ENCODE assay signal across 19 cellular contexts in the genomic region with DNA sequence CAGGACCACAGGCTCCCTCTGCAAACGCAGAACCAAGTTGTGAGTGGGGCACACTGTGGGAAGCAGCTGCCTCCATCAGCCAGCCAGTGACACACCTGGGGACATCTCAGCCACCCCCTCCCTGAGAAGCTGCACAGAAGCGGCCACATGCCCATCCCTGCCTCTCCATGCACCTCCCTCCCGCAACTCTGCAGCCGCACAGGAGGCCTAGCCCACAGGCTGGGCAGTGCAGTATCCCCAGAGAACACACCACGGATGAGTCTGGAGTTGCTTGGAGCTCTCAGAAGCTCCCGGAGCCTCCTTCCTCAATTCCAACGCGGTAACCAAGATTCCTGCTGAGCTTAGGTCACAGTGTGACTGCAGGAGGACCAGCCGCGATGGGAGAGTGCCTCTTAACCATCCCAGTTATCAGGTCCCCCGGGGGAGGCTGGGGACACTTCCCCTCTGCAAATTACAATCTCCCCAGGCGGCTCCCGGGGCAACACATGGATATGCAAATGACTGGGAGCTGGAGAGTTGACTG. TPM values are rescaled to one million over a fixed set of nuclear protein-coding genes. Genes with fewer than 3 reads are reported as not detected.
DNase-seq lines count a peak whose midpoint lies in the region; ATAC-seq, FAIRE-seq and TF ChIP-seq lines count a peak whose summit lies in the region.
"Had no signal": no experiment of that assay in that cellular context is flagged by ENCODE, and none has a peak within 500 bp of the region (broad histone marks: within the 10 kb centered on the region; RNA-seq: fewer than 3 reads in every experiment).

No MANE protein-coding gene starts in this region.

- H3K9me3 Mint-ChIP-seq in CD8-positive, alpha-beta T cell = no peaks in the 10 kb centered on the region
- no peaks in the 10 kb centered on the region for H3K9me3 Mint-ChIP-seq in activated CD4-positive, alpha-beta memory T cell treated with anti-CD3 and anti-CD28 coated beads, Interleukin-2, amount 10 ng/mL, durations not matched to agents 7 days and 5 days
- H3K9me3 Mint-ChIP-seq in mesothelial cell of epicardium = no peaks in the 10 kb centered on the region
- H3K9me3 Mint-ChIP-seq: activated naive CD4-positive, alpha-beta T cell treated with anti-CD3 and anti-CD28 coated beads, Interleukin-2, amount 50 U/mL, for 72 hours; immature natural killer cell had no signal

- H3K4me1 Mint-ChIP-seq in CD8-positive, alpha-beta T cell (ENCODE audit: low read depth) = peaks cover 9% of the 10 kb centered on the region
- H3K4me1 Mint-ChIP-seq in activated CD4-positive, alpha-beta memory T cell treated with anti-CD3 and anti-CD28 coated beads, Interleukin-2, amount 10 ng/mL, durations not matched to agents 7 days and 5 days = peaks cover 7% of the 10 kb centered on the region
- H3K4me1 Mint-ChIP-seq in mesothelial cell of epicardium = peaks cover 12% of the 10 kb centered on the region
- H3K4me1 Mint-ChIP-seq: immature natural killer cell had no signal

- peaks cover 8% of the 10 kb centered on the region for H3K4me1 ChIP-seq in CD8-positive, alpha-beta T cell (ENCODE audit: insufficient read depth, low read length)
- no peaks in the 10 kb centered on the region for H3K4me1 ChIP-seq in small intestine (ENCODE audit: control insufficient read depth in 2 of 2, insufficient read depth in 1 of 2, low read depth in 1 of 2, low read length in 1 of 2)
- H3K4me1 ChIP-seq: testis had no signal

- POLR2A ChIA-PET in CD8-positive, alpha-beta T cell (lab: Charles Lee) = no interaction called here
- POLR2A ChIA-PET in activated CD4-positive, alpha-beta memory T cell treated with anti-CD3 and anti-CD28 coated beads, Interleukin-2, amount 10 ng/mL, durations not matched to agents 7 days and 5 days (lab: Charles Lee) = interaction anchor here (1.9 kb wide), 1 partner anchor 77 kb away, joined by 4 read pairs; the partner anchor contains the start of gene ARF1

- no peaks in the 10 kb centered on the region for H3K9me3 ChIP-seq in CD8-positive, alpha-beta T cell (ENCODE audit: low read length)
- H3K9me3 ChIP-seq in small intestine (ENCODE audit: control insufficient read depth, low read depth) = no peaks in the 10 kb centered on the region
- H3K9me3 ChIP-seq: ovary, testis had no signal

- no peak for ATAC-seq in CD8-positive, alpha-beta T cell

- no peak overlapping the region for H3K27ac Mint-ChIP-seq in CD8-positive, alpha-beta T cell
- no peak overlapping the region for H3K27ac Mint-ChIP-seq in activated CD4-positive, alpha-beta memory T cell treated with anti-CD3 and anti-CD28 coated beads, Interleukin-2, amount 10 ng/mL, durations not matched to agents 7 days and 5 days
- no peak overlapping the region for H3K27ac Mint-ChIP-seq in mesothelial cell of epicardium
- H3K27ac Mint-ChIP-seq: activated naive CD4-positive, alpha-beta T cell treated with anti-CD3 and anti-CD28 coated beads, Interleukin-2, amount 50 U/mL, for 72 hours; immature natural killer cell had no signal

- H3K36me3 Mint-ChIP-seq in CD8-positive, alpha-beta T cell = no peaks in the 10 kb centered on the region
- H3K36me3 Mint-ChIP-seq in activated CD4-positive, alpha-beta memory T cell treated with anti-CD3 and anti-CD28 coated beads, Interleukin-2, amount 10 ng/mL, durations not matched to agents 7 days and 5 days (ENCODE audit: low read depth) = no peaks in the 10 kb centered on the region
- H3K36me3 Mint-ChIP-seq in mesothelial cell of epicardium = no peaks in the 10 kb centered on the region
- H3K36me3 Mint-ChIP-seq: activated naive CD4-positive, alpha-beta T cell treated with anti-CD3 and anti-CD28 coated beads, Interleukin-2, amount 50 U/mL, for 72 hours; immature natural killer cell had no signal

- WGBS in small intestine, 3 donors = 4 to 5% (median 5%) methylated on average over 13 of the region's 13 CpGs

- CTCF ChIA-PET in CD8-positive, alpha-beta T cell (lab: Charles Lee) = no interaction called here
- CTCF ChIA-PET in activated CD4-positive, alpha-beta memory T cell treated with anti-CD3 and anti-CD28 coated beads, Interleukin-2, amount 10 ng/mL, durations not matched to agents 7 days and 5 days (lab: Charles Lee) = interaction anchor here (0.6 kb wide), 1 partner anchor 19 kb away, joined by 3 read pairs; no protein-coding TSS in a partner anchor

- intact Hi-C loops in CD8-positive, alpha-beta T cell (cut with DNase I, micrococcal nuclease) = loop anchor here in 1 of 2 experiments (2.0 kb wide), 1 partner anchor 77 kb away; the partner anchor contains the start of gene ARF1

- FAIRE-seq in small intestine (lab: Jason Lieb, UNC) = no peak
- FAIRE-seq: GM12892 had no signal

- TF ChIP-seq CTCF in CD8-positive, alpha-beta T cell (IDR thresholded peaks at IDR 0.05) = no peak
- TF ChIP-seq CTCF in GM13977 (IDR thresholded peaks at IDR 0.05; ENCODE audit: extremely low read depth, insufficient read depth, missing control alignments) (no peak), mesothelial cell of epicardium (IDR thresholded peaks at IDR 0.05; ENCODE audit: unreplicated experiment) (no peak)

- H3K27ac ChIP-seq in CD8-positive, alpha-beta T cell (ENCODE audit: low read depth, low read length) = no peak overlapping the region
- no peak overlapping the region for H3K27ac ChIP-seq in small intestine (ENCODE audit: low read depth in 1 of 2, low read length in 1 of 2)
- H3K27ac ChIP-seq: BLaER1, ovary, testis had no signal

- in situ Hi-C loops in GM13977 (cut with MboI; ENCODE audit: low pct_unique_long_range_greater_than_20kb, low sequenced_read_pairs, unreplicated experiment) = no loop called here

- H3K36me3 ChIP-seq in CD8-positive, alpha-beta T cell (ENCODE audit: insufficient read depth, low read length) = no peaks in the 10 kb centered on the region
- no peaks in the 10 kb centered on the region for H3K36me3 ChIP-seq in small intestine (ENCODE audit: control insufficient read depth in 2 of 2, insufficient read depth in 2 of 2, low read length in 2 of 2)
- H3K36me3 ChIP-seq: BLaER1, ovary had no signal

- H3K4me3 Mint-ChIP-seq in CD8-positive, alpha-beta T cell = peak overlapping the region; percentile 15
- H3K4me3 Mint-ChIP-seq in activated CD4-positive, alpha-beta memory T cell treated with anti-CD3 and anti-CD28 coated beads, Interleukin-2, amount 10 ng/mL, durations not matched to agents 7 days and 5 days = no peak overlapping the region
- peak overlapping the region; percentile 46 for H3K4me3 Mint-ChIP-seq in mesothelial cell of epicardium
- H3K4me3 Mint-ChIP-seq: immature natural killer cell had no signal

- peaks cover 13% of the 10 kb centered on the region for H3K27me3 ChIP-seq in CD8-positive, alpha-beta T cell (ENCODE audit: insufficient read depth, low read length)
- H3K27me3 ChIP-seq in small intestine (ENCODE audit: control insufficient read depth in 2 of 2, insufficient read depth in 2 of 2, low read length in 2 of 2) = peaks cover 26 to 39% of the 10 kb centered on the region in 2 donors
- H3K27me3 ChIP-seq: ovary, testis had no signal

- H3K4me3 ChIP-seq in CD8-positive, alpha-beta T cell (ENCODE audit: low read depth, low read length) = no peak overlapping the region
- no peak overlapping the region for H3K4me3 ChIP-seq in small intestine (ENCODE audit: low read depth in 1 of 2, low read length in 2 of 2)
- H3K4me3 ChIP-seq: BLaER1, ovary, testis had no signal

- H3K27me3 Mint-ChIP-seq in CD8-positive, alpha-beta T cell (ENCODE audit: low read depth) = peaks cover 50% of the 10 kb centered on the region
- H3K27me3 Mint-ChIP-seq in activated CD4-positive, alpha-beta memory T cell treated with anti-CD3 and anti-CD28 coated beads, Interleukin-2, amount 10 ng/mL, durations not matched to agents 7 days and 5 days = peaks cover 59% of the 10 kb centered on the region
- peaks cover 92% of the 10 kb centered on the region for H3K27me3 Mint-ChIP-seq in mesothelial cell of epicardium (ENCODE audit: low read depth)

- peak in 2 of 7 experiments; percentile 7 to 38 for DNase-seq in CD8-positive, alpha-beta T cell
- DNase-seq in GM13977 (ENCODE audit: low spot score) (peak; percentile 27), mesothelial cell of epicardium (ENCODE audit: low spot score in 2 of 2, unreplicated experiment in 2 of 2) (no peak), pons (ENCODE audit: low spot score) (no peak), small intestine (no peak), NCI-H1092 treated with DMSO at 0.1 percent for 48 hours (lab: John Stamatoyannopoulos, UW) (no peak)
- peak; percentile 14 for DNase-seq in activated CD4-positive, alpha-beta memory T cell treated with anti-CD3 and anti-CD28 coated beads, Interleukin-2, amount 10 ng/mL, durations not matched to agents 7 days and 5 days
- DNase-seq: immature natural killer cell, IMR-90, midbrain, NCI-H1092, NCI-H226, testis had no signal

RNA-seq across cellular contexts. Expression of gene WNT3A, which starts 1.2 kb away (rescaled TPM):
- total RNA-seq in CD8-positive, alpha-beta T cell = under 1 TPM in 1 of 2 experiments, not detected in 1; 0.14 TPM
- total RNA-seq in activated CD4-positive, alpha-beta memory T cell treated with anti-CD3 and anti-CD28 coated beads, Interleukin-2, amount 10 ng/mL, durations not matched to agents 7 days and 5 days = not detected
- 0.09 to 0.16 TPM in 2 of 3 replicates, not detected in the other for total RNA-seq in mesothelial cell of epicardium
- not detected for polyA plus RNA-seq in small intestine
- total RNA-seq: fibroblast of villous mesenchyme, IMR-90, ovary, SK-MEL-5 had no signal
- polyA plus RNA-seq: immature natural killer cell, IMR-90, ovary had no signal

RNA-seq across cellular contexts. Expression of gene WNT9A, which starts 57.8 kb away (rescaled TPM):
- not detected for total RNA-seq in CD8-positive, alpha-beta T cell
- 1 to 10 TPM; 1.5 to 2.0 TPM for total RNA-seq in activated CD4-positive, alpha-beta memory T cell treated with anti-CD3 and anti-CD28 coated beads, Interleukin-2, amount 10 ng/mL, durations not matched to agents 7 days and 5 days
- total RNA-seq in mesothelial cell of epicardium = 3.9 to 4.5 TPM (median 4.3 TPM) in 3 replicates
- polyA plus RNA-seq in small intestine = 1 to 10 TPM in 1 of 3 donors, under 1 TPM in 2; 0.27 to 1.9 (median 0.45) TPM
- total RNA-seq: activated naive CD4-positive, alpha-beta T cell treated with anti-CD3 and anti-CD28 coated beads, Interleukin-2, amount 50 U/mL, for 72 hours; SK-MEL-5 had no signal
- polyA plus RNA-seq: immature natural killer cell had no signal

Comparison
In these comparisons a context has a peak if more than half of its experiments do, and no peak if none do; other contexts are left out.
1. DNase-seq: peak in GM13977 (single experiment) and activated CD4-positive, alpha-beta memory T cell treated with anti-CD3 and anti-CD28 coated beads, Interleukin-2, amount 10 ng/mL, durations not matched to agents 7 days and 5 days (single experiment); none in mesothelial cell of epicardium (0 of 2), pons (single experiment), small intestine (single experiment) and NCI-H1092 treated with DMSO at 0.1 percent for 48 hours (single experiment).